ENCODE assay signal across 8 cellular contexts in the genomic region with DNA sequence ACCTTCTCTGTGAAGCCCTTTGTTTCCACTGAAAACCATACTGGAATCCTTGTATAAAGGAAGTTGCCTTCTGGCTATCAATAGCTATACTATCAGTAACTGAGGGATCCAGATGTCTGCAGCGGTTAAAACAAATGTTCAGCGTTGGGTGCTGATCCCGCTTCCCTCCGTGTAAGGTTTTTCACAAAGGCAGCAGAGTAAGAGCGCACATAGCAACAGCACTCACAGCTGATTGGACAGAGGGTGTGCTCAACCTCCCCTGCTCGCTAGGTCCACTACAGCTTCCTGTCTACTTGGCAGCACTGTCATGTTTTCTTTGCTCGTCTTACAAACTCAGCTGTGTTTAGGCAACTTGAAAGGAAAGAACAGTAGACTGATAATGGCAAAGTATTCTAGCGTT. TPM values are rescaled to one million over a fixed set of nuclear protein-coding genes. Genes with fewer than 3 reads are reported as not detected.
DNase-seq lines count a peak whose midpoint lies in the region; ATAC-seq and TF ChIP-seq lines count a peak whose summit lies in the region.

No MANE protein-coding gene starts in this region.

- H3K27ac ChIP-seq in mesendoderm (ENCODE audit: low read depth, low read length) (no peak overlapping the region), stomach (peak overlapping the region in 4 of 5 donors; percentile 30 to 76 (median 64))

- no peak for TF ChIP-seq CTCF in stomach (IDR thresholded peaks at IDR 0.05)

- H3K9ac ChIP-seq in mesendoderm (ENCODE audit: low read length): no peak overlapping the region

- intact Hi-C loops in stomach (cut with DNase I; ENCODE audit: low total_unique reads): no loop called here

- in situ Hi-C loops in G401 (cut with HindIII; ENCODE audit: low sequenced_read_pairs): no loop called here

- H3K79me1 ChIP-seq in mesendoderm (ENCODE audit: low read length): no peaks in the 10 kb centered on the region

- peaks cover 16% of the 10 kb centered on the region for H3K36me3 Mint-ChIP-seq in activated CD8-positive, alpha-beta T cell treated with anti-CD3 and anti-CD28 coated beads, Interleukin-2, amount 10 ng/mL, durations not matched to agents 7 days and 5 days (ENCODE audit: low read depth)

- H3K36me3 ChIP-seq in mesendoderm (ENCODE audit: control insufficient read depth, insufficient read depth, low read length): no peaks in the 10 kb centered on the region
- peaks cover 0 to 43% (median 24%) of the 10 kb centered on the region in 4 donors for H3K36me3 ChIP-seq in stomach

- no peak overlapping the region for H2BK15ac ChIP-seq in mesendoderm (replicated peaks; ENCODE audit: low read depth)

- H2BK5ac ChIP-seq in mesendoderm (ENCODE audit: low read length): no peak overlapping the region

- TF ChIP-seq POLR2A in stomach (IDR thresholded peaks at IDR 0.05): no peak

- H3K4ac ChIP-seq in mesendoderm (ENCODE audit: low read depth, low read length): no peak overlapping the region

- no peak overlapping the region for H2BK120ac ChIP-seq in mesendoderm (ENCODE audit: low read depth, low read length)

- H3K27ac Mint-ChIP-seq in activated CD8-positive, alpha-beta T cell treated with anti-CD3 and anti-CD28 coated beads, Interleukin-2, amount 10 ng/mL, durations not matched to agents 7 days and 5 days: no peak overlapping the region

- TF ChIP-seq EP300 in stomach (IDR thresholded peaks at IDR 0.05): no peak

- no peak overlapping the region for H3K18ac ChIP-seq in mesendoderm (ENCODE audit: low read length)

- no CpG with 5 or more reads among the region's 8 CpGs for WGBS in mesendoderm (ENCODE audit: extremely low coverage, insufficient coverage, low lambda C conversion rate)
- WGBS in stomach, 5 donors: 9 to 32% (median 16%) methylated on average over 8 of the region's 8 CpGs

- DNase-seq in G401 (ENCODE audit: low spot score) (peak; percentile 96), NCI-H510A (lab: John Stamatoyannopoulos, UW) (peak; percentile 32), epidermal melanocyte (ENCODE audit: insufficient read length, low spot score) (peak; percentile 70), mesendoderm (peak; percentile 82), stomach (peak; percentile 42), NCI-H446 treated with DMSO at 0.1 percent for 48 hours (lab: John Stamatoyannopoulos, UW) (no peak)
- DNase-seq in activated CD8-positive, alpha-beta T cell treated with anti-CD3 and anti-CD28 coated beads, Interleukin-2, amount 10 ng/mL, durations not matched to agents 7 days and 5 days: peak; percentile 54

- H3K4me3 ChIP-seq in mesendoderm (ENCODE audit: low read length) (no peak overlapping the region), stomach (peak overlapping the region in 3 of 4 donors; percentile 2 to 24 (median 22))

- H2AK5ac ChIP-seq in mesendoderm (ENCODE audit: low read length): no peak overlapping the region

- H3K27me3 ChIP-seq in mesendoderm (ENCODE audit: insufficient read depth, low read length, poor library complexity) (no peaks in the 10 kb centered on the region), stomach (no peaks in the 10 kb centered on the region)

- no peaks in the 10 kb centered on the region for H3K79me2 ChIP-seq in mesendoderm (ENCODE audit: control insufficient read depth, insufficient read depth, low read length)

- H3K9me3 Mint-ChIP-seq in activated CD8-positive, alpha-beta T cell treated with anti-CD3 and anti-CD28 coated beads, Interleukin-2, amount 10 ng/mL, durations not matched to agents 7 days and 5 days (ENCODE audit: insufficient read depth): no peaks in the 10 kb centered on the region

- H3K27me3 Mint-ChIP-seq in activated CD8-positive, alpha-beta T cell treated with anti-CD3 and anti-CD28 coated beads, Interleukin-2, amount 10 ng/mL, durations not matched to agents 7 days and 5 days (ENCODE audit: low read depth): no peaks in the 10 kb centered on the region

- peak overlapping the region; percentile 34 for H3K4me3 Mint-ChIP-seq in activated CD8-positive, alpha-beta T cell treated with anti-CD3 and anti-CD28 coated beads, Interleukin-2, amount 10 ng/mL, durations not matched to agents 7 days and 5 days

- H3K4me1 ChIP-seq in mesendoderm (ENCODE audit: control insufficient read depth, low read depth, low read length): no peaks in the 10 kb centered on the region
- H3K4me1 ChIP-seq in stomach: peaks cover 15 to 65% (median 39%) of the 10 kb centered on the region in 4 donors

- H3K4me2 ChIP-seq in mesendoderm (ENCODE audit: low read length): no peak overlapping the region

- CTCF ChIA-PET in activated CD8-positive, alpha-beta T cell treated with anti-CD3 and anti-CD28 coated beads, Interleukin-2, amount 10 ng/mL, durations not matched to agents 7 days and 5 days (lab: Charles Lee): interaction anchor here (0.9 to 2.2 kb wide), 8 partner anchors 13 to 82 kb away, joined by 3 to 7 read pairs (median 4); a partner anchor contains a TSS

- no peak overlapping the region for H4K5ac ChIP-seq in mesendoderm (ENCODE audit: low read length)

- ATAC-seq in HG02852 (IDR thresholded peaks at IDR 0.05; ENCODE audit: unreplicated experiment): peak; percentile 100
- peak; percentile 96 for ATAC-seq in activated CD8-positive, alpha-beta T cell treated with anti-CD3 and anti-CD28 coated beads, Interleukin-2, amount 10 ng/mL, durations not matched to agents 7 days and 5 days

- H3K9me3 ChIP-seq in stomach: no peaks in the 10 kb centered on the region

- no peak overlapping the region for H3K56ac ChIP-seq in mesendoderm (ENCODE audit: low read length)

- H4K8ac ChIP-seq in mesendoderm (ENCODE audit: low read depth, low read length): no peak overlapping the region

- no peak overlapping the region for H3K23ac ChIP-seq in mesendoderm (ENCODE audit: low read length)

- peaks cover 5% of the 10 kb centered on the region for H3K4me1 Mint-ChIP-seq in activated CD8-positive, alpha-beta T cell treated with anti-CD3 and anti-CD28 coated beads, Interleukin-2, amount 10 ng/mL, durations not matched to agents 7 days and 5 days (ENCODE audit: low read depth)

- POLR2A ChIA-PET in activated CD8-positive, alpha-beta T cell treated with anti-CD3 and anti-CD28 coated beads, Interleukin-2, amount 10 ng/mL, durations not matched to agents 7 days and 5 days (lab: Charles Lee): interaction anchor here (0.8 to 1.2 kb wide), 2 partner anchors 9 to 29 kb away, joined by 3 to 4 read pairs; no protein-coding TSS in a partner anchor

RNA-seq across cellular contexts. Expression of a gene that starts 27.3 kb away (rescaled TPM):
- 5.8 and 10.0 TPM in 2 replicates for total RNA-seq in G401 (2014; rRNA removed; shearing (Covaris generic))
- 10 to 100 TPM; 29.2 to 30.5 TPM for total RNA-seq in activated CD8-positive, alpha-beta T cell treated with anti-CD3 and anti-CD28 coated beads, Interleukin-2, amount 10 ng/mL, durations not matched to agents 7 days and 5 days
- 2.5 TPM for polyA plus RNA-seq in mesendoderm (2013, experiment 1 of 2)
- polyA plus RNA-seq in mesendoderm (2013, experiment 2 of 2): 2.4 TPM
- total RNA-seq in stomach: 100 to 1,000 TPM in 2 of 5 donors, 10 to 100 TPM in 3; 46.1 to 206 (median 93.5) TPM
- polyA plus RNA-seq in stomach: 10 to 100 TPM; 19.4 to 31.4 (median 23.7) TPM
